Comparison of ENCODE assay signal across 9 cellular contexts in the genomic region with DNA sequence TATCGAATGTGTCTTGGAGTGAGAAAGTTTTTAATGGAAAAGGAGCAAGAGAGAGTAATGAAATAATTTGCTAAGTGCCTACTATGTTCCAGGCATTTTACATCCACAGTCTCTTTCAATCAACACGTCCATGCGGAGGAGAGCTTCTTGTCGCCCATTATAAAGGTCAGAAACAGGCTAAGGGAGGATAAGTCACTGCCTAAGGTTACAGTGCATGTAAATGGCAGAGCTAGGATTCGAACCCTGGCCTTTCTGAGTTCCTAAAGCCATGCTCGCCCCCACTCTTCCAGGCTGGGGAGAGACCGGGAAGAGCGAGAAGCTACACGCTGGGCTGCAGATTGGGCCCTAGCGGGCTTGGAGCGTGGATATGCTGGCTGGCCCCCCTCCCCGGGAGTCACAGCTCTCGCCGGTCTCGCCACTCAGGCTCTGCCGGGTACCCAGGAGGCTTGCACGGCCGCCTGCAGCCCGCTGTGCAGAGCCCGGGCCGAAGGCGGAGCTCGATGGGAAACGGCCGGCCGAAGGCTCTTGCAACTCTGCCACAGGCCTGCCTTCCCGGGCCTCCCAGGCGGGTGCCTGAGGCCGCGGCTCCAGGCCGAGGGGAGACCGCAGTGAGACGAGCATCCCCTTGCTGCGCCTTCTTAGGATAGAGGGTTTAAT. TPM values are rescaled to one million over a fixed set of nuclear protein-coding genes. Genes with fewer than 3 reads are reported as not detected.
DNase-seq lines count a peak whose midpoint lies in the region; ATAC-seq and TF ChIP-seq lines count a peak whose summit lies in the region.
"Had no signal": no experiment of that assay in that cellular context is flagged by ENCODE, and none has a peak within 500 bp of the region (broad histone marks: within the 10 kb centered on the region; RNA-seq: fewer than 3 reads in every experiment).

No MANE protein-coding gene starts in this region.

- H2AFZ ChIP-seq in osteoblast (ENCODE audit: low read length): no peak overlapping the region

- DNase-seq in NB4 (ENCODE audit: low read depth) (peak; percentile 74), osteoblast (ENCODE audit: insufficient read length, low spot score, missing footprints) (peak; percentile 96), UCSD-AML1 (lab: John Stamatoyannopoulos, UW; ENCODE audit: unreplicated experiment) (no peak), body of pancreas (no peak)

- H3K4me3 ChIP-seq in NB4 (ENCODE audit: low read depth, low read length): no peak overlapping the region
- H3K4me3 ChIP-seq in ectodermal cell (ENCODE audit: insufficient read depth, low read depth, low read length): peak overlapping the region; percentile 7
- H3K4me3 ChIP-seq in osteoblast (ENCODE audit: insufficient read depth, low read length): peak overlapping the region; percentile 40
- H3K4me3 ChIP-seq in body of pancreas: no peak overlapping the region

- TF ChIP-seq CTCF in NB4 (IDR thresholded peaks at IDR 0.05; ENCODE audit: low read depth, low read length) (no peak), osteoblast (IDR thresholded peaks at IDR 0.05; ENCODE audit: extremely low read depth, low read depth, low read length) (no peak), body of pancreas (IDR thresholded peaks at IDR 0.05) (no peak)

- intact Hi-C loops in body of pancreas (cut with DNase I): no loop called here

- 2% methylated on average over 32 to 34 of the region's 34 CpGs for WGBS in ectodermal cell, 2 experiments
- WGBS in body of pancreas, 2 donors: 4 to 14% methylated on average over 5 to 34 of the region's 34 CpGs

- no peak for ATAC-seq in GM21515 (IDR thresholded peaks at IDR 0.05; ENCODE audit: unreplicated experiment)
- no peak for ATAC-seq in body of pancreas
- ATAC-seq in GM19452 (IDR thresholded peaks at IDR 0.05; ENCODE audit: unreplicated experiment): no peak

- H3K9me3 ChIP-seq in ES-I3 (ENCODE audit: control insufficient read depth, insufficient read depth, low read length) (no peaks in the 10 kb centered on the region; the same call in 1 of the 2 replicates), ectodermal cell (ENCODE audit: control insufficient read depth, low read length) (no peaks in the 10 kb centered on the region), osteoblast (ENCODE audit: low read depth, low read length) (no peaks in the 10 kb centered on the region), body of pancreas (no peaks in the 10 kb centered on the region)

- H3K27ac ChIP-seq in ectodermal cell (ENCODE audit: insufficient read depth, low read depth, low read length, poor library complexity, severe bottlenecking): no peak overlapping the region
- no peak overlapping the region for H3K27ac ChIP-seq in osteoblast (ENCODE audit: low read depth, low read length)
- no peak overlapping the region for H3K27ac ChIP-seq in body of pancreas

- H4K20me1 ChIP-seq in osteoblast (ENCODE audit: insufficient read depth, low read length): no peaks in the 10 kb centered on the region

- H3K36me3 ChIP-seq in ES-I3 (ENCODE audit: insufficient read depth, low read length) (no peaks in the 10 kb centered on the region), ectodermal cell (ENCODE audit: control insufficient read depth, insufficient read depth, low read length) (no peaks in the 10 kb centered on the region), osteoblast (ENCODE audit: insufficient read depth, low read length) (no peaks in the 10 kb centered on the region), body of pancreas (replicated peaks in 1 of 2; ENCODE audit: insufficient read depth in 1 of 2, low read depth in 2 of 2) (no peaks in the 10 kb centered on the region)

- TF ChIP-seq POLR2A in NB4 (IDR thresholded peaks at IDR 0.05; ENCODE audit: extremely low read depth, insufficient read length) (no peak), body of pancreas (IDR thresholded peaks at IDR 0.05) (no peak)

- H3K79me2 ChIP-seq in osteoblast (ENCODE audit: insufficient read depth, low read length): no peaks in the 10 kb centered on the region

- peak overlapping the region; percentile 11; the same call in 1 of the 2 replicates for H3K9ac ChIP-seq in ES-I3 (ENCODE audit: low read depth, low read length)

- peak overlapping the region; percentile 68 for H3K4me2 ChIP-seq in osteoblast (ENCODE audit: insufficient read depth, low read length)

- H3K4me1 ChIP-seq in ES-I3 (ENCODE audit: insufficient read depth, low read length) (peaks cover 27% of the 10 kb centered on the region), ectodermal cell (ENCODE audit: control insufficient read depth, insufficient read depth, low read length) (peaks cover 25% of the 10 kb centered on the region), osteoblast (ENCODE audit: insufficient read depth, low read length) (no peaks in the 10 kb centered on the region), body of pancreas (peaks cover 45% of the 10 kb centered on the region)

- H3K27me3 ChIP-seq in ectodermal cell (ENCODE audit: control insufficient read depth, insufficient read depth, low read length, poor library complexity, severe bottlenecking) (peaks cover 100% of the 10 kb centered on the region), osteoblast (ENCODE audit: insufficient read depth, low read length) (peaks cover 87% of the 10 kb centered on the region), body of pancreas (peaks cover 0 to 79% of the 10 kb centered on the region in 2 donors)

RNA-seq across cellular contexts. Expression of gene LHX2, which starts 0.8 kb away (rescaled TPM):
- 2.6 TPM for polyA plus RNA-seq in ectodermal cell (2013, experiment 1 of 4)
- polyA plus RNA-seq in ectodermal cell (2013, experiment 2 of 4): 4.1 TPM
- polyA plus RNA-seq in ectodermal cell (2013, experiment 3 of 4): 2.2 TPM
- polyA plus RNA-seq in ectodermal cell (2013, experiment 4 of 4): 3.7 TPM
- not detected in 2 replicates for total RNA-seq in osteoblast
- not detected for total RNA-seq in body of pancreas
- total RNA-seq: renal cortical epithelial cell had no signal

Comparison
In these comparisons a context has a peak if more than half of its experiments do, and no peak if none do; other contexts are left out.
1. DNase-seq: peak in NB4 (single experiment) and osteoblast (single experiment); none in UCSD-AML1 (single experiment) and body of pancreas (0 of 4).
2. H3K4me3 ChIP-seq: peak in ectodermal cell (single experiment) and osteoblast (single experiment); none in NB4 (single experiment) and body of pancreas (0 of 2).